In genomic region chr4:109440948-109441347, GRCh38 we compare ENCODE assay signal across 16 cellular contexts. TPM values are rescaled to one million over a fixed set of nuclear protein-coding genes. Genes with fewer than 3 reads are reported as not detected.
DNase-seq lines count a peak whose midpoint lies in the region; ATAC-seq, FAIRE-seq and TF ChIP-seq lines count a peak whose summit lies in the region.
"Had no signal": no experiment of that assay in that cellular context is flagged by ENCODE, and none has a peak within 500 bp of the region (broad histone marks: within the 10 kb centered on the region; RNA-seq: fewer than 3 reads in every experiment).

No MANE protein-coding gene starts in this region.

- peak; percentile 24 for DNase-seq in endothelial cell of umbilical vein (ENCODE audit: low read depth, low spot score)
- peak; percentile 11 for DNase-seq in mesenchymal stem cell
- DNase-seq in type B pancreatic cell (ENCODE audit: extremely low spot score, unreplicated experiment) = no peak
- DNase-seq in putamen (ENCODE audit: low spot score) = no peak
- DNase-seq in SKM-1 treated with dmso at 0.1 percent for 144 hours (lab: John Stamatoyannopoulos, UW; ENCODE audit: unreplicated experiment) = no peak
- DNase-seq: activated effector memory CD4-positive, alpha-beta T cell treated with anti-CD3 and anti-CD28 coated beads, Interleukin-2, amount 50 U/mL, for 16 hours; MG63; NCI-H2029 treated with DMSO at 0.1 percent for 48 hours; Peyer's patch; stimulated activated CD4-positive, alpha-beta T cell treated with anti-CD3 and anti-CD28 coated beads, Interleukin-12 subunit alpha, Interleukin-12 subunit beta, amount 100 ng/mL, for 4 hours had no signal

- H4K91ac ChIP-seq in mesenchymal stem cell (ENCODE audit: low read length) = no peak overlapping the region

- H3K9me3 ChIP-seq in Loucy (ENCODE audit: insufficient read depth, low read depth, low read length) (no peaks in the 10 kb centered on the region; the same call in 1 of the 2 replicates), endothelial cell of umbilical vein (replicated peaks; ENCODE audit: control insufficient read depth, insufficient read depth, low read length) (no peaks in the 10 kb centered on the region), mesenchymal stem cell (ENCODE audit: control insufficient read depth, low read length) (no peaks in the 10 kb centered on the region)
- H3K9me3 ChIP-seq: MG63, Peyer's patch, suprapubic skin had no signal

- peak overlapping the region; percentile 86 for H3K4me2 ChIP-seq in Loucy (ENCODE audit: low read depth, low read length, poor library complexity, severe bottlenecking)
- H3K4me2 ChIP-seq in endothelial cell of umbilical vein (ENCODE audit: insufficient read depth, low read length) = no peak overlapping the region
- H3K4me2 ChIP-seq in mesenchymal stem cell (ENCODE audit: low read length, poor library complexity, severe bottlenecking) = no peak overlapping the region

- H3K23ac ChIP-seq in mesenchymal stem cell (ENCODE audit: low read length in 2 of 2) = no peak overlapping the region

- H3K4ac ChIP-seq in mesenchymal stem cell (ENCODE audit: low read depth in 1 of 2, low read length in 2 of 2) = no peak overlapping the region

- H3K4me3 Mint-ChIP-seq in type B pancreatic cell = no peak overlapping the region
- H3K4me3 Mint-ChIP-seq: central memory CD8-positive, alpha-beta T cell had no signal

- no peak overlapping the region for H3K18ac ChIP-seq in mesenchymal stem cell (ENCODE audit: low read depth in 1 of 2, low read length in 2 of 2)

- TF ChIP-seq CTCF in Loucy (conservative IDR thresholded peaks at IDR 0.05; ENCODE audit: low read length) = no peak
- no peak for TF ChIP-seq CTCF in endothelial cell of umbilical vein (IDR thresholded peaks at IDR 0.05; ENCODE audit: extremely low read depth in 1 of 2, insufficient read depth in 1 of 2, low read depth in 1 of 2, low read length in 2 of 2)
- no peak for TF ChIP-seq CTCF in type B pancreatic cell (conservative IDR thresholded peaks at IDR 0.05)

- peaks cover 23% of the 10 kb centered on the region for H3K36me3 Mint-ChIP-seq in type B pancreatic cell

- intact Hi-C loops in endothelial cell of umbilical vein (cut with micrococcal nuclease) = loop anchor here (5.0 kb wide), 1 partner anchor 86 kb away; no protein-coding TSS in a partner anchor

- BruUV-seq in endothelial cell of umbilical vein (replicated peaks; lab: Mats Ljungman, UMichigan) = no TSS peak

- peak; percentile 37 for FAIRE-seq in endothelial cell of umbilical vein (lab: Jason Lieb, UNC)

- dilution Hi-C loops in endothelial cell of umbilical vein (cut with MboI; ENCODE audit: extremely low pct_ligation_motif_present, low sequenced_read_pairs) = no loop called here

- H3K4me3 ChIP-seq in Loucy (ENCODE audit: low read length, poor library complexity, severe bottlenecking) (peak overlapping the region; percentile 12), endothelial cell of umbilical vein (replicated peaks in 1 of 3; ENCODE audit: insufficient read depth in 1 of 3, low read depth in 1 of 3, low read length in 3 of 3) (no peak overlapping the region), mesenchymal stem cell (ENCODE audit: insufficient read depth in 1 of 2, low read depth in 1 of 2, low read length in 2 of 2) (peak overlapping the region in 1 of 2 experiments; percentile 29)
- H3K4me3 ChIP-seq: MG63, Peyer's patch, suprapubic skin had no signal

- no peak overlapping the region for H4K8ac ChIP-seq in mesenchymal stem cell (ENCODE audit: low read length)

- no peak overlapping the region for H3K27ac ChIP-seq in endothelial cell of umbilical vein (ENCODE audit: insufficient read depth, low read depth, low read length)
- H3K27ac ChIP-seq in mesenchymal stem cell (ENCODE audit: low read length, poor library complexity, severe bottlenecking) = no peak overlapping the region
- H3K27ac ChIP-seq: C4-2B, Peyer's patch, suprapubic skin, VCaP had no signal

- no peaks in the 10 kb centered on the region for H3K27me3 Mint-ChIP-seq in type B pancreatic cell
- H3K27me3 Mint-ChIP-seq: central memory CD8-positive, alpha-beta T cell had no signal

- H3K9ac ChIP-seq in Loucy (ENCODE audit: low read depth, low read length, poor library complexity, severe bottlenecking) = no peak overlapping the region
- no peak overlapping the region for H3K9ac ChIP-seq in endothelial cell of umbilical vein (replicated peaks; ENCODE audit: extremely low read depth, insufficient read depth, low read length)
- peak overlapping the region; percentile 56 for H3K9ac ChIP-seq in mesenchymal stem cell (ENCODE audit: low read length)

- H3K27ac Mint-ChIP-seq in type B pancreatic cell = peak overlapping the region; percentile 61

- H3K27me3 ChIP-seq in Loucy (ENCODE audit: insufficient read depth, low read length, poor library complexity, severe bottlenecking) = no peaks in the 10 kb centered on the region
- H3K27me3 ChIP-seq in endothelial cell of umbilical vein (ENCODE audit: control insufficient read depth in 2 of 2, insufficient read depth in 2 of 2, low read length in 2 of 2) = no peaks in the 10 kb centered on the region
- no peaks in the 10 kb centered on the region for H3K27me3 ChIP-seq in mesenchymal stem cell (ENCODE audit: control insufficient read depth in 1 of 2, insufficient read depth in 1 of 2, low read length in 2 of 2)
- H3K27me3 ChIP-seq: MG63, Peyer's patch, suprapubic skin had no signal

- H3K9me3 Mint-ChIP-seq in type B pancreatic cell = peaks cover 5% of the 10 kb centered on the region
- H3K9me3 Mint-ChIP-seq: central memory CD8-positive, alpha-beta T cell had no signal

- no peak overlapping the region for H2AFZ ChIP-seq in Loucy (ENCODE audit: low read length)
- no peak overlapping the region for H2AFZ ChIP-seq in endothelial cell of umbilical vein (ENCODE audit: low read depth, low read length)
- no peak overlapping the region for H2AFZ ChIP-seq in mesenchymal stem cell (ENCODE audit: low read depth, low read length)

- WGBS in mesenchymal stem cell = 90% methylated on average over 4 of the region's 4 CpGs

- ATAC-seq in GM21825 (IDR thresholded peaks at IDR 0.05; ENCODE audit: unreplicated experiment) = no peak

- H3K4me1 Mint-ChIP-seq in type B pancreatic cell (ENCODE audit: unreplicated experiment) = peaks cover 56% of the 10 kb centered on the region

- CTCF ChIA-PET in endothelial cell of umbilical vein (lab: Charles Lee) = interaction anchor here (0.8 to 3.3 kb wide), 3 partner anchors 8 to 262 kb away, joined by 3 to 16 read pairs (median 7); partner anchors contain the start of genes CASP6 and SEC24B

- no peaks in the 10 kb centered on the region for H3K79me1 ChIP-seq in mesenchymal stem cell (replicated peaks; ENCODE audit: low read length, poor library complexity, severe bottlenecking)

- H3K14ac ChIP-seq in mesenchymal stem cell (ENCODE audit: low read length in 2 of 2) = no peak overlapping the region

- peaks cover 59% of the 10 kb centered on the region for H3K4me1 ChIP-seq in Loucy (ENCODE audit: insufficient read depth, low read length, poor library complexity, severe bottlenecking)
- H3K4me1 ChIP-seq in endothelial cell of umbilical vein (ENCODE audit: control insufficient read depth, extremely low read depth, insufficient read depth, low read length) = peaks cover 22% of the 10 kb centered on the region
- peaks cover 7% of the 10 kb centered on the region for H3K4me1 ChIP-seq in mesenchymal stem cell (ENCODE audit: control insufficient read depth, insufficient read depth, low read depth, low read length)

- H2BK5ac ChIP-seq in mesenchymal stem cell (ENCODE audit: low read depth, low read length, poor library complexity, severe bottlenecking) = no peak overlapping the region

- H2AK5ac ChIP-seq in mesenchymal stem cell (ENCODE audit: low read length, severe bottlenecking) = no peak overlapping the region

- H3K9me1 ChIP-seq in endothelial cell of umbilical vein (replicated peaks; ENCODE audit: control insufficient read depth, extremely low read depth, insufficient read depth, low read length) = peaks cover 2% of the 10 kb centered on the region

- POLR2A ChIA-PET in endothelial cell of umbilical vein (lab: Charles Lee) = no interaction called here

- no peaks in the 10 kb centered on the region for H3K9me2 ChIP-seq in Loucy (replicated peaks; ENCODE audit: low read depth, low read length)

- H2BK12ac ChIP-seq in mesenchymal stem cell (ENCODE audit: low read length in 2 of 2) = no peak overlapping the region

- no peak for TF ChIP-seq POLR2A in endothelial cell of umbilical vein (IDR thresholded peaks at IDR 0.05; ENCODE audit: low read depth, low read length)

- H3K79me2 ChIP-seq in Loucy (ENCODE audit: insufficient read depth, low read length) = peaks cover 97% of the 10 kb centered on the region
- peaks cover 96% of the 10 kb centered on the region for H3K79me2 ChIP-seq in endothelial cell of umbilical vein (ENCODE audit: control insufficient read depth, insufficient read depth, low read length)

- H3K36me3 ChIP-seq in Loucy (ENCODE audit: insufficient read depth, low read length) (peaks cover 5% of the 10 kb centered on the region; the same call in 1 of the 2 replicates), endothelial cell of umbilical vein (ENCODE audit: control insufficient read depth in 2 of 2, extremely low read depth in 1 of 2, insufficient read depth in 2 of 2, low read length in 2 of 2) (no peaks in the 10 kb centered on the region), mesenchymal stem cell (ENCODE audit: control insufficient read depth in 1 of 2, insufficient read depth in 2 of 2, low read depth in 1 of 2, low read length in 2 of 2) (peaks cover 4 to 5% of the 10 kb centered on the region in 2 experiments)
- H3K36me3 ChIP-seq: MG63, Peyer's patch had no signal

- H4K20me1 ChIP-seq in Loucy (ENCODE audit: insufficient read depth, low read length, poor library complexity, severe bottlenecking) (peaks cover 79% of the 10 kb centered on the region), endothelial cell of umbilical vein (replicated peaks; ENCODE audit: control insufficient read depth, extremely low read depth, insufficient read depth, low read length) (peaks cover 15% of the 10 kb centered on the region)

- no peak overlapping the region for H2BK15ac ChIP-seq in mesenchymal stem cell (ENCODE audit: low read depth, poor library complexity, severe bottlenecking)

- no peak overlapping the region for H2BK120ac ChIP-seq in mesenchymal stem cell (ENCODE audit: low read depth, low read length)

- H3F3A ChIP-seq in Loucy (ENCODE audit: low read depth) = no peaks in the 10 kb centered on the region; the same call in 1 of the 2 replicates

RNA-seq across cellular contexts. Expression of gene SEC24B, which starts 7.3 kb away (rescaled TPM):
- total RNA-seq in endothelial cell of umbilical vein = 34.6 and 35.9 TPM in 2 replicates
- polyA plus RNA-seq in endothelial cell of umbilical vein = 46.2 and 49.3 TPM in 2 replicates
- 30.6 and 30.9 TPM in 2 replicates for polyA plus RNA-seq in endothelial cell of umbilical vein (2011; cell fraction: cytosol; rRNA removed)
- polyA plus RNA-seq in endothelial cell of umbilical vein (2011; cell fraction: nucleus; rRNA removed) = 72.3 and 78.7 TPM in 2 replicates
- polyA plus RNA-seq in endothelial cell of umbilical vein (2012) = 21.6 and 27.4 TPM in 2 replicates
- polyA minus RNA-seq in endothelial cell of umbilical vein = 139 and 140 TPM in 2 replicates
- 16.3 TPM for polyA minus RNA-seq in endothelial cell of umbilical vein (2011; cell fraction: cytosol; rRNA and poly(A)+ RNA removed)
- polyA minus RNA-seq in endothelial cell of umbilical vein (2011; cell fraction: nucleus; rRNA and poly(A)+ RNA removed) = 105 and 163 TPM in 2 replicates
- 26.9 TPM for polyA plus RNA-seq in mesenchymal stem cell (2013, experiment 1 of 2)
- 26.3 TPM for polyA plus RNA-seq in mesenchymal stem cell (2013, experiment 2 of 2)
- 37.4 and 39.1 TPM in 2 replicates for total RNA-seq in type B pancreatic cell (ENCODE audit: low replicate concordance)

Comparison
In these comparisons a context has a peak if more than half of its experiments do, and no peak if none do; other contexts are left out.
1. DNase-seq: peak in endothelial cell of umbilical vein (single experiment) and mesenchymal stem cell (single experiment); none in type B pancreatic cell (single experiment), putamen (single experiment) and SKM-1 treated with dmso at 0.1 percent for 144 hours (single experiment).